In genomic region chr4:37890501-37891220, GRCh38 we compare ENCODE assay signal across 8 cellular contexts. TPM values are rescaled to one million over a fixed set of nuclear protein-coding genes. Genes with fewer than 3 reads are reported as not detected.
A peak's percentile ranks its signal among the peaks of the same experiment; 100 is the strongest.
DNase-seq lines count a peak whose midpoint lies in the region; ATAC-seq and TF ChIP-seq lines count a peak whose summit lies in the region.

TBC1D1 (plus strand) TSS chr4:37891084; CDS start chr4:37902096, 11,012 bp downstream.

- H3K79me2 ChIP-seq in neural progenitor cell (ENCODE audit: low read depth), result no peaks in the 10 kb centered on the region

- TF ChIP-seq CTCF in 22Rv1 (IDR thresholded peaks at IDR 0.05), result peak; percentile 32
- TF ChIP-seq CTCF in fibroblast of the aortic adventitia (IDR thresholded peaks at IDR 0.05; ENCODE audit: insufficient read depth, low read length), result no peak
- TF ChIP-seq CTCF in neural progenitor cell (IDR thresholded peaks at IDR 0.05), result no peak

- ATAC-seq in GM18511 (IDR thresholded peaks at IDR 0.05; ENCODE audit: unreplicated experiment) (peak; percentile 33), HG03045 (IDR thresholded peaks at IDR 0.05; ENCODE audit: unreplicated experiment) (peak; percentile 23)

- DNase-seq in NOMO-1 treated with dmso at 0.1 percent for 144 hours (lab: John Stamatoyannopoulos, UW; ENCODE audit: unreplicated experiment) (peak; percentile 22), fibroblast of the aortic adventitia (ENCODE audit: low read depth) (no peak), neural progenitor cell (ENCODE audit: low spot score) (peak; percentile 48)
- DNase-seq in activated T-cell treated with anti-CD3 and anti-CD28 coated beads, Interleukin-2, amount 50 U/mL, for 24 hours, result peak; percentile 76

- H3K36me3 Mint-ChIP-seq in activated T-cell treated with anti-CD3 and anti-CD28 coated beads, Interleukin-2, amount 50 U/mL, for 24 hours (ENCODE audit: low read depth), result peaks cover 9% of the 10 kb centered on the region
- no peaks in the 10 kb centered on the region for H3K36me3 Mint-ChIP-seq in neural progenitor cell

- H3K27ac ChIP-seq in 22Rv1 (no peak within 1 kb of the TSS), neural progenitor cell (no peak within 1 kb of the TSS), temporal lobe (ENCODE audit: low read depth, low read length) (peak within 1 kb of the TSS; percentile 46)

- peak within 1 kb of the TSS; percentile 70 for H3K4me3 ChIP-seq in fibroblast of the aortic adventitia (ENCODE audit: low read depth, low read length)
- peak within 1 kb of the TSS; percentile 74 for H3K4me3 ChIP-seq in neural progenitor cell

- H3F3A ChIP-seq in neural progenitor cell (ENCODE audit: low read depth), result no peaks in the 10 kb centered on the region

- peaks cover 4% of the 10 kb centered on the region for H4K20me1 ChIP-seq in neural progenitor cell (ENCODE audit: low read depth)

- H3K27me3 Mint-ChIP-seq in activated T-cell treated with anti-CD3 and anti-CD28 coated beads, Interleukin-2, amount 50 U/mL, for 24 hours, result peaks cover 11% of the 10 kb centered on the region
- H3K27me3 Mint-ChIP-seq in neural progenitor cell (ENCODE audit: insufficient read depth, low read depth), result peaks cover 32% of the 10 kb centered on the region

- no peaks in the 10 kb centered on the region for H3K9me3 ChIP-seq in neural progenitor cell (ENCODE audit: low read depth)

- peak within 1 kb of the TSS; percentile 99 for H3K4me2 ChIP-seq in neural progenitor cell

- H3K4me1 Mint-ChIP-seq in activated T-cell treated with anti-CD3 and anti-CD28 coated beads, Interleukin-2, amount 50 U/mL, for 24 hours (ENCODE audit: low read depth), result peaks cover 51% of the 10 kb centered on the region
- H3K4me1 Mint-ChIP-seq in neural progenitor cell, result peaks cover 3% of the 10 kb centered on the region

- no peaks in the 10 kb centered on the region for H3K9me3 Mint-ChIP-seq in activated T-cell treated with anti-CD3 and anti-CD28 coated beads, Interleukin-2, amount 50 U/mL, for 24 hours
- no peaks in the 10 kb centered on the region for H3K9me3 Mint-ChIP-seq in neural progenitor cell

- H3K27me3 ChIP-seq in neural progenitor cell, result peaks cover 82% of the 10 kb centered on the region

- no peaks in the 10 kb centered on the region for H3K36me3 ChIP-seq in neural progenitor cell

- peaks cover 12% of the 10 kb centered on the region for H3K4me1 ChIP-seq in neural progenitor cell

- H3K27ac Mint-ChIP-seq in activated T-cell treated with anti-CD3 and anti-CD28 coated beads, Interleukin-2, amount 50 U/mL, for 24 hours, result peak within 1 kb of the TSS; percentile 95
- no peak within 1 kb of the TSS for H3K27ac Mint-ChIP-seq in neural progenitor cell

- H3K4me3 Mint-ChIP-seq in activated T-cell treated with anti-CD3 and anti-CD28 coated beads, Interleukin-2, amount 50 U/mL, for 24 hours, result peak within 1 kb of the TSS; percentile 85
- H3K4me3 Mint-ChIP-seq in neural progenitor cell, result peak within 1 kb of the TSS; percentile 91

- peak within 1 kb of the TSS; percentile 96 for H2AFZ ChIP-seq in neural progenitor cell (replicated peaks)

- no peak within 1 kb of the TSS for H3K9ac ChIP-seq in neural progenitor cell

RNA-seq across cellular contexts. Expression of gene TBC1D1, which starts in this region (rescaled TPM):
- total RNA-seq in fibroblast of the aortic adventitia (ENCODE audit: low replicate concordance) (59.9 and 78.1 TPM in 2 replicates), neural progenitor cell (ENCODE audit: low replicate concordance) (208 and 226 TPM in 2 replicates), temporal lobe (57.3 TPM)
